14 cellular contexts compared by ENCODE assay signal in the genomic region with DNA sequence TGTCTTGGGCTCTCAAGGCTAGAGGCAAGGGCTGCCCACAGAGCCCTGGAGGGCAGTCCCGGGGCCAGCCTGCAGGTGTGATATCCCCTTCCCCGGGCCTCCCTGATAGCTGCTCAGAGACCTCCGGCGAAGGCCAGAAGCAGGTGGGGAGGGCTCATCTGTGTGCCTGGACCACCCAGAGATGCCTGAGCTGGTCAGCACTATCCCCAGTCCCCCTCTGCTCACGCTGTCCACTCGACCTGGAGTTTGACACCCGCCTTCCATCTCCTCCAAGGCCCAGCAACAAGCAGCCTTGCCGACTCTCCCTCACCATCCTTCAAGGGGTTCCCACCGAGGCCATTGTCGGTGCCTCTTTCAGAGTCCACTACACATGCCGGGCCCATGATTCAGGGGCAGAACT. TPM values are rescaled to one million over a fixed set of nuclear protein-coding genes. Genes with fewer than 3 reads are reported as not detected.
A peak's percentile ranks its signal among the peaks of the same experiment; 100 is the strongest.
DNase-seq lines count a peak whose midpoint lies in the region; ATAC-seq, FAIRE-seq and TF ChIP-seq lines count a peak whose summit lies in the region.
"Had no signal": no experiment of that assay in that cellular context is flagged by ENCODE, and none has a peak within 500 bp of the region (broad histone marks: within the 10 kb centered on the region; RNA-seq: fewer than 3 reads in every experiment).

No MANE protein-coding gene starts in this region.

- intact Hi-C loops in kidney (cut with DNase I), result no loop called here
- intact Hi-C loops in psoas muscle (cut with DNase I), result loop anchor here (5.0 kb wide), 2 partner anchors 43 to 47 kb away; no protein-coding TSS in a partner anchor
- intact Hi-C loops in prostate gland (cut with DNase I), result no loop called here

- FAIRE-seq in kidney (lab: Jason Lieb, UNC), result no peak
- FAIRE-seq: H54 had no signal

- H3K27ac Mint-ChIP-seq in activated naive CD8-positive, alpha-beta T cell treated with anti-CD3 and anti-CD28 coated beads, Interleukin-2, amount 10 ng/mL, durations not matched to agents 7 days and 5 days, result peak overlapping the region; percentile 9
- H3K27ac Mint-ChIP-seq in activated naive CD8-positive, alpha-beta T cell treated with anti-CD3 and anti-CD28 coated beads for 36 hours, result no peak overlapping the region
- no peak overlapping the region for H3K27ac Mint-ChIP-seq in GM23338

- H3K36me3 ChIP-seq in GM23338 (ENCODE audit: insufficient read depth) (no peaks in the 10 kb centered on the region), kidney (ENCODE audit: control insufficient read depth in 1 of 2, insufficient read depth in 2 of 2, low read length in 2 of 2) (peaks cover 15 to 27% of the 10 kb centered on the region in 2 donors), psoas muscle (ENCODE audit: insufficient read depth in 1 of 2, low read depth in 1 of 2) (peaks cover 0 to 82% of the 10 kb centered on the region in 2 donors), smooth muscle cell (ENCODE audit: low read depth) (no peaks in the 10 kb centered on the region), prostate gland (no peaks in the 10 kb centered on the region)

- peaks cover 1% of the 10 kb centered on the region for H3K36me3 Mint-ChIP-seq in activated naive CD8-positive, alpha-beta T cell treated with anti-CD3 and anti-CD28 coated beads, Interleukin-2, amount 10 ng/mL, durations not matched to agents 7 days and 5 days
- H3K36me3 Mint-ChIP-seq in activated naive CD8-positive, alpha-beta T cell treated with anti-CD3 and anti-CD28 coated beads for 36 hours, result no peaks in the 10 kb centered on the region
- no peaks in the 10 kb centered on the region for H3K36me3 Mint-ChIP-seq in GM23338 (ENCODE audit: low read depth)

- TF ChIP-seq CTCF in GM23338 (conservative IDR thresholded peaks at IDR 0.05; ENCODE audit: low read depth in 2 of 2) (no peak), kidney (IDR thresholded peaks at IDR 0.05; ENCODE audit: borderline replicate concordance, extremely low read depth, insufficient read depth) (no peak), psoas muscle (IDR thresholded peaks at IDR 0.05) (no peak), smooth muscle cell (IDR thresholded peaks at IDR 0.05; ENCODE audit: borderline replicate concordance, insufficient read depth, poor library complexity, severe bottlenecking) (no peak), prostate gland (IDR thresholded peaks at IDR 0.05) (no peak)

- H2AFZ ChIP-seq in GM23338 (no peak overlapping the region), smooth muscle cell (ENCODE audit: low read depth) (no peak overlapping the region)

- POLR2A ChIA-PET in activated naive CD8-positive, alpha-beta T cell treated with anti-CD3 and anti-CD28 coated beads, Interleukin-2, amount 10 ng/mL, durations not matched to agents 7 days and 5 days (lab: Charles Lee), result no interaction called here

- H3K4me1 ChIP-seq in GM23338 (ENCODE audit: insufficient read depth), result no peaks in the 10 kb centered on the region
- H3K4me1 ChIP-seq in kidney (ENCODE audit: control insufficient read depth in 1 of 2, insufficient read depth in 1 of 2, low read depth in 1 of 2, low read length in 2 of 2), result no peaks in the 10 kb centered on the region
- H3K4me1 ChIP-seq in psoas muscle, result no peaks in the 10 kb centered on the region
- H3K4me1 ChIP-seq in smooth muscle cell (ENCODE audit: low read depth), result no peaks in the 10 kb centered on the region
- H3K4me1 ChIP-seq in prostate gland (replicated peaks), result no peaks in the 10 kb centered on the region

- H3K4me2 ChIP-seq in GM23338 (no peak overlapping the region), smooth muscle cell (no peak overlapping the region)
- H3K4me2 ChIP-seq: BLaER1 had no signal

- H3K9me3 ChIP-seq in kidney (ENCODE audit: control insufficient read depth in 1 of 2, low read length in 2 of 2), result no peaks in the 10 kb centered on the region
- no peaks in the 10 kb centered on the region for H3K9me3 ChIP-seq in psoas muscle
- no peaks in the 10 kb centered on the region for H3K9me3 ChIP-seq in smooth muscle cell (replicated peaks; ENCODE audit: low read depth)
- no peaks in the 10 kb centered on the region for H3K9me3 ChIP-seq in prostate gland
- H3K9me3 ChIP-seq: BLaER1 had no signal

- H3K9me3 Mint-ChIP-seq in activated naive CD8-positive, alpha-beta T cell treated with anti-CD3 and anti-CD28 coated beads, Interleukin-2, amount 10 ng/mL, durations not matched to agents 7 days and 5 days, result no peaks in the 10 kb centered on the region
- H3K9me3 Mint-ChIP-seq in activated naive CD8-positive, alpha-beta T cell treated with anti-CD3 and anti-CD28 coated beads for 36 hours, result no peaks in the 10 kb centered on the region
- no peaks in the 10 kb centered on the region for H3K9me3 Mint-ChIP-seq in GM23338
- H3K9me3 Mint-ChIP-seq: CD8-positive, alpha-beta memory T cell had no signal

- no peaks in the 10 kb centered on the region for H3K9me2 ChIP-seq in GM23338 (ENCODE audit: insufficient read depth)

- H3K79me2 ChIP-seq in GM23338 (replicated peaks; ENCODE audit: insufficient read depth) (no peaks in the 10 kb centered on the region), smooth muscle cell (ENCODE audit: low read depth) (no peaks in the 10 kb centered on the region)

- no peak overlapping the region for H3K4me3 Mint-ChIP-seq in activated naive CD8-positive, alpha-beta T cell treated with anti-CD3 and anti-CD28 coated beads, Interleukin-2, amount 10 ng/mL, durations not matched to agents 7 days and 5 days
- H3K4me3 Mint-ChIP-seq in activated naive CD8-positive, alpha-beta T cell treated with anti-CD3 and anti-CD28 coated beads for 36 hours, result no peak overlapping the region
- no peak overlapping the region for H3K4me3 Mint-ChIP-seq in GM23338
- H3K4me3 Mint-ChIP-seq: CD8-positive, alpha-beta memory T cell had no signal

- H3F3A ChIP-seq in GM23338 (replicated peaks; ENCODE audit: low read depth) (no peaks in the 10 kb centered on the region), smooth muscle cell (ENCODE audit: low read depth) (no peaks in the 10 kb centered on the region)

- ATAC-seq in activated naive CD8-positive, alpha-beta T cell treated with anti-CD3 and anti-CD28 coated beads, Interleukin-2, amount 10 ng/mL, durations not matched to agents 7 days and 5 days (ENCODE audit: low read depth), result no peak
- ATAC-seq in GM23338, result peak; percentile 30; the same call in 2 of the 3 replicates
- ATAC-seq in psoas muscle, result peak in 1 of 4 donors; percentile 13
- ATAC-seq: HCT116 had no signal

- H3K4me3 ChIP-seq in GM23338 (no peak overlapping the region), kidney (ENCODE audit: low read length in 2 of 2) (no peak overlapping the region), psoas muscle (no peak overlapping the region), smooth muscle cell (no peak overlapping the region), prostate gland (no peak overlapping the region)
- H3K4me3 ChIP-seq: BLaER1 had no signal

- H3K9ac ChIP-seq in kidney (ENCODE audit: low read length in 2 of 2) (no peak overlapping the region), smooth muscle cell (ENCODE audit: low read depth) (no peak overlapping the region)
- H3K9ac ChIP-seq: BLaER1 had no signal

- H3K27me3 ChIP-seq in GM23338 (ENCODE audit: insufficient read depth), result no peaks in the 10 kb centered on the region
- H3K27me3 ChIP-seq in psoas muscle (ENCODE audit: insufficient read depth in 3 of 3, low read length in 2 of 3), result no peaks in the 10 kb centered on the region
- H3K27me3 ChIP-seq in smooth muscle cell (ENCODE audit: low read depth), result no peaks in the 10 kb centered on the region
- H3K27me3 ChIP-seq in prostate gland (replicated peaks; ENCODE audit: insufficient read depth), result no peaks in the 10 kb centered on the region
- H3K27me3 ChIP-seq: BLaER1 had no signal

- H3K4me1 Mint-ChIP-seq in activated naive CD8-positive, alpha-beta T cell treated with anti-CD3 and anti-CD28 coated beads, Interleukin-2, amount 10 ng/mL, durations not matched to agents 7 days and 5 days, result peaks cover 9% of the 10 kb centered on the region
- H3K4me1 Mint-ChIP-seq in activated naive CD8-positive, alpha-beta T cell treated with anti-CD3 and anti-CD28 coated beads for 36 hours, result peaks cover 4% of the 10 kb centered on the region
- no peaks in the 10 kb centered on the region for H3K4me1 Mint-ChIP-seq in GM23338
- H3K4me1 Mint-ChIP-seq: CD8-positive, alpha-beta memory T cell had no signal

- TF ChIP-seq POLR2A in prostate gland (IDR thresholded peaks at IDR 0.05), result no peak

- no peaks in the 10 kb centered on the region for H3K27me3 Mint-ChIP-seq in activated naive CD8-positive, alpha-beta T cell treated with anti-CD3 and anti-CD28 coated beads, Interleukin-2, amount 10 ng/mL, durations not matched to agents 7 days and 5 days
- H3K27me3 Mint-ChIP-seq in activated naive CD8-positive, alpha-beta T cell treated with anti-CD3 and anti-CD28 coated beads for 36 hours, result no peaks in the 10 kb centered on the region
- peaks cover 19% of the 10 kb centered on the region for H3K27me3 Mint-ChIP-seq in GM23338 (ENCODE audit: insufficient read depth, low read depth, poor library complexity)

- H3K27ac ChIP-seq in GM23338 (ENCODE audit: low read depth), result no peak overlapping the region
- no peak overlapping the region for H3K27ac ChIP-seq in kidney (ENCODE audit: low read depth in 2 of 2, low read length in 2 of 2)
- no peak overlapping the region for H3K27ac ChIP-seq in psoas muscle
- no peak overlapping the region for H3K27ac ChIP-seq in smooth muscle cell (ENCODE audit: low read depth)
- no peak overlapping the region for H3K27ac ChIP-seq in prostate gland
- H3K27ac ChIP-seq: BLaER1 had no signal

- no peaks in the 10 kb centered on the region for H4K20me1 ChIP-seq in GM23338 (replicated peaks; ENCODE audit: insufficient read depth)
- no peaks in the 10 kb centered on the region for H4K20me1 ChIP-seq in smooth muscle cell (ENCODE audit: low read depth)
- H4K20me1 ChIP-seq: BLaER1 had no signal

- DNase-seq in activated naive CD8-positive, alpha-beta T cell treated with anti-CD3 and anti-CD28 coated beads, Interleukin-2, amount 10 ng/mL, durations not matched to agents 7 days and 5 days, result no peak
- DNase-seq in activated naive CD8-positive, alpha-beta T cell treated with anti-CD3 and anti-CD28 coated beads for 36 hours, result no peak
- DNase-seq in GM23338 (ENCODE audit: low spot score) (no peak), kidney (peak; percentile 61), psoas muscle (peak; percentile 7 to 41), smooth muscle cell (lab: John Stamatoyannopoulos, UW; ENCODE audit: unreplicated experiment) (no peak), prostate gland (ENCODE audit: low spot score) (no peak), COLO829 (ENCODE audit: low spot score) (no peak)
- DNase-seq: 8988T, AML-193 had no signal

- WGBS in psoas muscle, 3 donors, result 82 to 88% (median 87%) methylated on average over 9 to 11 of the region's 11 CpGs
- WGBS in smooth muscle cell (ENCODE audit: low lambda C conversion rate), result 84% methylated on average over 11 of the region's 11 CpGs
- WGBS in prostate gland, result 83% methylated on average over 11 of the region's 11 CpGs

RNA-seq across cellular contexts. Expression of gene DNAH1, which starts 39.4 kb away (rescaled TPM):
- 10 to 100 TPM; 28.5 to 30.0 TPM for total RNA-seq in activated naive CD8-positive, alpha-beta T cell treated with anti-CD3 and anti-CD28 coated beads, Interleukin-2, amount 10 ng/mL, durations not matched to agents 7 days and 5 days
- 1 to 10 TPM; 2.6 to 3.7 TPM for total RNA-seq in activated naive CD8-positive, alpha-beta T cell treated with anti-CD3 and anti-CD28 coated beads for 36 hours
- total RNA-seq in GM23338 (2014; rRNA removed; shearing (Covaris generic)), result 0.35 and 1.8 TPM in 2 replicates
- polyA plus RNA-seq in GM23338 (2016; fragmentation: Nextera tagmentation; extraction: Ambion mirVana), result 0.17 and 0.81 TPM in 2 replicates
- 12.1 TPM for total RNA-seq in kidney
- polyA plus RNA-seq in kidney (ENCODE audit: insufficient read depth, low read depth, low replicate concordance), result 1.7 TPM
- total RNA-seq in psoas muscle, result 1 to 10 TPM; 2.4 to 4.1 (median 3.0) TPM
- polyA plus RNA-seq in psoas muscle, result 1 to 10 TPM in 2 of 3 donors, under 1 TPM in 1; 0.77 to 1.8 (median 1.2) TPM
- 3.7 and 7.1 TPM in 2 replicates for total RNA-seq in smooth muscle cell
- polyA plus RNA-seq in smooth muscle cell, result 0.54 and 2.1 TPM in 2 replicates
- 10 to 100 TPM in 1 of 2 donors, 1 to 10 TPM in 1; 5.6 to 18.7 TPM for total RNA-seq in prostate gland

RNA-seq across cellular contexts. Expression of gene BAP1, which starts 54.3 kb away (rescaled TPM):
- 100 to 1,000 TPM in 1 of 2 experiments, 10 to 100 TPM in 1; 96.8 to 103 TPM for total RNA-seq in activated naive CD8-positive, alpha-beta T cell treated with anti-CD3 and anti-CD28 coated beads, Interleukin-2, amount 10 ng/mL, durations not matched to agents 7 days and 5 days
- total RNA-seq in activated naive CD8-positive, alpha-beta T cell treated with anti-CD3 and anti-CD28 coated beads for 36 hours, result 100 to 1,000 TPM; 104 to 107 TPM
- 78.1 and 95.7 TPM in 2 replicates for total RNA-seq in GM23338 (2014; rRNA removed; shearing (Covaris generic))
- polyA plus RNA-seq in GM23338 (2016; fragmentation: Nextera tagmentation; extraction: Ambion mirVana) (28.5 and 30.4 TPM in 2 replicates), kidney (ENCODE audit: insufficient read depth, low read depth, low replicate concordance) (61.6 TPM), psoas muscle (100 to 1,000 TPM in 1 of 3 donors, 10 to 100 TPM in 2; 65.7 to 104 (median 78.9) TPM), smooth muscle cell (44.9 and 56.3 TPM in 2 replicates)
- total RNA-seq in kidney (72.5 TPM), psoas muscle (10 to 100 TPM; 61.1 to 78.1 (median 70.7) TPM), smooth muscle cell (39.2 and 40.0 TPM in 2 replicates), prostate gland (100 to 1,000 TPM in 1 of 2 donors, 10 to 100 TPM in 1; 70.1 to 107 TPM)

RNA-seq across cellular contexts. Expression of gene PHF7, which starts 54.9 kb away (rescaled TPM):
- total RNA-seq in activated naive CD8-positive, alpha-beta T cell treated with anti-CD3 and anti-CD28 coated beads, Interleukin-2, amount 10 ng/mL, durations not matched to agents 7 days and 5 days, result 10 to 100 TPM; 19.2 to 20.6 TPM
- 10 to 100 TPM; 15.4 to 16.6 TPM for total RNA-seq in activated naive CD8-positive, alpha-beta T cell treated with anti-CD3 and anti-CD28 coated beads for 36 hours
- total RNA-seq in GM23338 (2014; rRNA removed; shearing (Covaris generic)), result 7.0 and 12.2 TPM in 2 replicates
- polyA plus RNA-seq in GM23338 (2016; fragmentation: Nextera tagmentation; extraction: Ambion mirVana), result 16.3 and 17.1 TPM in 2 replicates
- 8.8 TPM for total RNA-seq in kidney
- 3.9 TPM for polyA plus RNA-seq in kidney (ENCODE audit: insufficient read depth, low read depth, low replicate concordance)
- 10 to 100 TPM in 1 of 4 donors, 1 to 10 TPM in 3; 4.2 to 15.5 (median 7.3) TPM for total RNA-seq in psoas muscle
- polyA plus RNA-seq in psoas muscle, result 10 to 100 TPM in 1 of 3 donors, 1 to 10 TPM in 2; 4.2 to 13.4 (median 4.6) TPM
- 0.90 and 7.1 TPM in 2 replicates for total RNA-seq in smooth muscle cell
- polyA plus RNA-seq in smooth muscle cell, result 3.6 and 5.2 TPM in 2 replicates
- total RNA-seq in prostate gland, result 100 to 1,000 TPM in 1 of 2 donors, 1 to 10 TPM in 1; 6.4 to 176 TPM

Comparison
In these comparisons a context has a peak if more than half of its experiments do, and no peak if none do; other contexts are left out.
1. DNase-seq: peak in kidney (single experiment) and psoas muscle (2 of 2); none in activated naive CD8-positive, alpha-beta T cell treated with anti-CD3 and anti-CD28 coated beads, Interleukin-2, amount 10 ng/mL, durations not matched to agents 7 days and 5 days (single experiment), activated naive CD8-positive, alpha-beta T cell treated with anti-CD3 and anti-CD28 coated beads for 36 hours (single experiment), GM23338 (single experiment), smooth muscle cell (single experiment), prostate gland (single experiment) and COLO829 (single experiment).
2. intact Hi-C loops: an anchor here in psoas muscle (5.0 kb wide); none called in kidney and prostate gland.